In the genomic region with DNA sequence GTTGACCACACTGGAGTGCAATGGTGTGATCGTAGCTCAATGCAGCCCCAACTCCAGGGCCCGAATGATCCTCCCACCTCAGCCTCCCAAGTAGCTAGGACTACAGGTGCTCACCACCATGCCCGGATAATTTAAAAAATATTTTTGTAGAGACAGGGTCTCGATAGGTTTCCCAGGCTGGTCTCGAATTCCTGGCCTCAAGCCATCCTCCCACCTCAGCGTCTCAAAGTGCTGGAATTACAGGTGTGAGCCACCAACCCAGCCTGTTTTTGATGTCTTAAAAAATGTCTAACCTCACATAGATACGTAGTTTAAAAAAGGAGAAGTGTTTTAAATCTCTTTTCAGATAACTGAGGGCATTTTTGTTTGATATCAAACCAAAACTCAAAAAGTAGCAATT, we compare ENCODE assay signal across 3 cellular contexts.
"Had no signal": no experiment of that assay in that cellular context is flagged by ENCODE, and none has a peak within 500 bp of the region (broad histone marks: within the 10 kb centered on the region; RNA-seq: fewer than 3 reads in every experiment).

No MANE protein-coding gene starts in this region.

- DNase-seq: GDM1, GF-D8 had no signal

- ATAC-seq: GM12878 had no signal

- H3K4me3 ChIP-seq: GM12878 had no signal
